Comparison of ENCODE assay signal across 23 cellular contexts in the genomic region with DNA sequence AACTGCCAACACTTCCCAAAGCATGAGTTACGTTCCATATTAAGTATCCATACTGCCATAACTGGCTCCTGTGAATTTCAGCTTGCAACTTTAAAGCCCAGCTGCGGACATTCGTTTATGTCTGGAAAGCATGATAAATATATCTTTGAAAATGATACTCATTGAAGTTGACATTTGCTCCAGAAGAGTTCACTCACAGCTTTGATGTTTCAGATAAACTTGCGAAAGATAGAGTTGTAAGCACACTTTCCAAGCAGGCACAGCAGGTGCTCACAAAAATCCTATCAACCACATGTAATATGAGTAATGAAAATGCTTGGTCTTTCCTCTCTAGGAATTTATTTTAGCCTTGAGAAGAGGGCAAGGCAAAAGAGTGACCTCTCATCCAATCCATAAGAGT. TPM values are rescaled to one million over a fixed set of nuclear protein-coding genes. Genes with fewer than 3 reads are reported as not detected.
DNase-seq lines count a peak whose midpoint lies in the region; ATAC-seq and TF ChIP-seq lines count a peak whose summit lies in the region.
"Had no signal": no experiment of that assay in that cellular context is flagged by ENCODE, and none has a peak within 500 bp of the region (broad histone marks: within the 10 kb centered on the region; RNA-seq: fewer than 3 reads in every experiment).

No MANE protein-coding gene starts in this region.

- ATAC-seq in GM23338 = no peak
- no peak for ATAC-seq in stimulated activated effector memory CD8-positive, alpha-beta T cell treated with anti-CD3 and anti-CD28 coated beads, Interleukin-12 subunit alpha, Interleukin-12 subunit beta, amount 100 ng/mL, for 72 hours
- ATAC-seq: A549; CD8-positive, alpha-beta T cell; Right ventricle myocardium inferior; SK-N-SH treated with all-trans-retinoic acid at 6 μM for 48 hours had no signal

- no peak overlapping the region for H2AFZ ChIP-seq in GM23338
- no peak overlapping the region for H2AFZ ChIP-seq in Loucy (ENCODE audit: low read length)
- H2AFZ ChIP-seq: PC-9 had no signal

- no peaks in the 10 kb centered on the region for H3K9me3 ChIP-seq in Loucy (ENCODE audit: insufficient read depth, low read depth, low read length)
- H3K9me3 ChIP-seq: A549; BLaER1 treated with 17β-estradiol and CSF1 and Interleukin-3, amounts not matched to agents 10 nM and 100 nM; Caco-2; SJCRH30 had no signal

- H3K79me2 ChIP-seq in GM23338 (replicated peaks; ENCODE audit: insufficient read depth) = peaks cover 94% of the 10 kb centered on the region
- peaks cover 92% of the 10 kb centered on the region for H3K79me2 ChIP-seq in Loucy (ENCODE audit: insufficient read depth, low read length)

- peak overlapping the region; percentile 11; the same call in 1 of the 2 replicates for H3K27ac ChIP-seq in GM23338 (ENCODE audit: low read depth)
- H3K27ac ChIP-seq: A549; BLaER1 treated with 17β-estradiol and CSF1 and Interleukin-3, amounts not matched to agents 10 nM and 100 nM; HL-60; PC-9; SJCRH30 had no signal

- H3K4me1 ChIP-seq in GM23338 (ENCODE audit: insufficient read depth) (peaks cover 42% of the 10 kb centered on the region), Loucy (ENCODE audit: insufficient read depth, low read length, poor library complexity, severe bottlenecking) (peaks cover 62% of the 10 kb centered on the region)
- H3K4me1 ChIP-seq: SJCRH30 had no signal

- H3F3A ChIP-seq in GM23338 (replicated peaks; ENCODE audit: low read depth) (no peaks in the 10 kb centered on the region), Loucy (ENCODE audit: low read depth) (no peaks in the 10 kb centered on the region)

- H3K4me3 ChIP-seq in GM23338 (peak overlapping the region; percentile 20; the same call in 1 of the 2 replicates), Loucy (ENCODE audit: low read length, poor library complexity, severe bottlenecking) (peak overlapping the region; percentile 17), fibroblast of villous mesenchyme (ENCODE audit: low read depth, low read length) (no peak overlapping the region)
- H3K4me3 ChIP-seq: A549; BLaER1 treated with 17β-estradiol and CSF1 and Interleukin-3, amounts not matched to agents 10 nM and 100 nM; PC-9; SJCRH30 had no signal

- DNase-seq in GM23338 (ENCODE audit: low spot score) (no peak), fibroblast of villous mesenchyme (ENCODE audit: low read depth) (peak; percentile 49), UCSD-AML1 (lab: John Stamatoyannopoulos, UW; ENCODE audit: unreplicated experiment) (no peak), type B pancreatic cell (ENCODE audit: extremely low spot score, unreplicated experiment) (no peak), endothelial cell (ENCODE audit: low spot score) (no peak)
- no peak for DNase-seq in stimulated activated effector memory CD8-positive, alpha-beta T cell treated with anti-CD3 and anti-CD28 coated beads, Interleukin-12 subunit alpha, Interleukin-12 subunit beta, amount 100 ng/mL, for 72 hours (ENCODE audit: low spot score in 2 of 2)
- DNase-seq: AML-193; Caco-2; CD8-positive, alpha-beta T cell; EL; GDM1; Kasumi-1; MM.1S; NCI-H2029 treated with DMSO at 0.1 percent for 48 hours; NCI-H526 treated with DMSO at 0.1 percent for 48 hours; PC-9; SJCRH30 had no signal

- H3K4me1 Mint-ChIP-seq in GM23338 (peaks cover 53% of the 10 kb centered on the region), type B pancreatic cell (ENCODE audit: unreplicated experiment) (peaks cover 36% of the 10 kb centered on the region), endothelial cell (ENCODE audit: unreplicated experiment) (peaks cover 16% of the 10 kb centered on the region)
- H3K4me1 Mint-ChIP-seq in stimulated activated effector memory CD8-positive, alpha-beta T cell treated with anti-CD3 and anti-CD28 coated beads, Interleukin-12 subunit alpha, Interleukin-12 subunit beta, amount 100 ng/mL, for 72 hours = peaks cover 50% of the 10 kb centered on the region

- H3K9me2 ChIP-seq in GM23338 (ENCODE audit: insufficient read depth) = no peaks in the 10 kb centered on the region
- H3K9me2 ChIP-seq in Loucy (replicated peaks; ENCODE audit: low read depth, low read length) = no peaks in the 10 kb centered on the region

- H3K36me3 ChIP-seq in GM23338 (ENCODE audit: insufficient read depth) = no peaks in the 10 kb centered on the region
- H3K36me3 ChIP-seq in Loucy (ENCODE audit: insufficient read depth, low read length) = no peaks in the 10 kb centered on the region; the same call in 1 of the 2 replicates

- H3K27me3 Mint-ChIP-seq in GM23338 (ENCODE audit: insufficient read depth, low read depth, poor library complexity) (peaks cover 2% of the 10 kb centered on the region), type B pancreatic cell (no peaks in the 10 kb centered on the region), endothelial cell (ENCODE audit: unreplicated experiment) (peaks cover 6% of the 10 kb centered on the region)

- no peaks in the 10 kb centered on the region for H3K9me3 Mint-ChIP-seq in GM23338
- H3K9me3 Mint-ChIP-seq in stimulated activated effector memory CD8-positive, alpha-beta T cell treated with anti-CD3 and anti-CD28 coated beads, Interleukin-12 subunit alpha, Interleukin-12 subunit beta, amount 100 ng/mL, for 72 hours = no peaks in the 10 kb centered on the region
- no peaks in the 10 kb centered on the region for H3K9me3 Mint-ChIP-seq in type B pancreatic cell
- no peaks in the 10 kb centered on the region for H3K9me3 Mint-ChIP-seq in endothelial cell (ENCODE audit: unreplicated experiment)
- H3K9me3 Mint-ChIP-seq: CD8-positive, alpha-beta T cell had no signal

- H3K36me3 Mint-ChIP-seq in GM23338 (ENCODE audit: low read depth) = 0 out of 3 replicates have a peak, but pooled peaks cover 6% of the 10 kb centered on the region
- H3K36me3 Mint-ChIP-seq in stimulated activated effector memory CD8-positive, alpha-beta T cell treated with anti-CD3 and anti-CD28 coated beads, Interleukin-12 subunit alpha, Interleukin-12 subunit beta, amount 100 ng/mL, for 72 hours = peaks cover 18% of the 10 kb centered on the region
- peaks cover 32% of the 10 kb centered on the region for H3K36me3 Mint-ChIP-seq in type B pancreatic cell
- no peaks in the 10 kb centered on the region for H3K36me3 Mint-ChIP-seq in endothelial cell (ENCODE audit: low read depth, unreplicated experiment)

- H3K4me3 Mint-ChIP-seq in GM23338 (no peak overlapping the region), type B pancreatic cell (no peak overlapping the region), endothelial cell (ENCODE audit: unreplicated experiment) (no peak overlapping the region)
- H3K4me3 Mint-ChIP-seq in stimulated activated effector memory CD8-positive, alpha-beta T cell treated with anti-CD3 and anti-CD28 coated beads, Interleukin-12 subunit alpha, Interleukin-12 subunit beta, amount 100 ng/mL, for 72 hours = no peak overlapping the region
- H3K4me3 Mint-ChIP-seq: CD8-positive, alpha-beta T cell had no signal

- H3K9ac ChIP-seq in Loucy (ENCODE audit: low read depth, low read length, poor library complexity, severe bottlenecking) = no peak overlapping the region
- H3K9ac ChIP-seq: BLaER1 treated with 17β-estradiol and CSF1 and Interleukin-3, amounts not matched to agents 10 nM and 100 nM had no signal

- H3K27me3 ChIP-seq in GM23338 (ENCODE audit: insufficient read depth) = no peaks in the 10 kb centered on the region
- H3K27me3 ChIP-seq in Loucy (ENCODE audit: insufficient read depth, low read length, poor library complexity, severe bottlenecking) = no peaks in the 10 kb centered on the region
- H3K27me3 ChIP-seq: BLaER1 treated with 17β-estradiol and CSF1 and Interleukin-3, amounts not matched to agents 10 nM and 100 nM; SJCRH30 had no signal

- H4K20me1 ChIP-seq in GM23338 (replicated peaks; ENCODE audit: insufficient read depth) (peaks cover 12% of the 10 kb centered on the region), Loucy (ENCODE audit: insufficient read depth, low read length, poor library complexity, severe bottlenecking) (peaks cover 82% of the 10 kb centered on the region)

- peak overlapping the region; percentile 86; the same call in 1 of the 2 replicates for H3K4me2 ChIP-seq in GM23338
- peak overlapping the region; percentile 96 for H3K4me2 ChIP-seq in Loucy (ENCODE audit: low read depth, low read length, poor library complexity, severe bottlenecking)
- H3K4me2 ChIP-seq: A549; BLaER1 treated with 17β-estradiol and CSF1 and Interleukin-3, amounts not matched to agents 10 nM and 100 nM; PC-9 had no signal

- peak overlapping the region; percentile 26; the same call in 1 of the 2 replicates for H3K27ac Mint-ChIP-seq in GM23338
- peak overlapping the region; percentile 30 for H3K27ac Mint-ChIP-seq in stimulated activated effector memory CD8-positive, alpha-beta T cell treated with anti-CD3 and anti-CD28 coated beads, Interleukin-12 subunit alpha, Interleukin-12 subunit beta, amount 100 ng/mL, for 72 hours
- no peak overlapping the region for H3K27ac Mint-ChIP-seq in type B pancreatic cell
- H3K27ac Mint-ChIP-seq in endothelial cell (ENCODE audit: unreplicated experiment) = no peak overlapping the region
- H3K27ac Mint-ChIP-seq: CD8-positive, alpha-beta T cell had no signal

- no peak for TF ChIP-seq CTCF in GM23338 (conservative IDR thresholded peaks at IDR 0.05; ENCODE audit: low read depth in 2 of 2)
- TF ChIP-seq CTCF in Loucy (conservative IDR thresholded peaks at IDR 0.05; ENCODE audit: low read length) = no peak
- TF ChIP-seq CTCF in fibroblast of villous mesenchyme (IDR thresholded peaks at IDR 0.05; ENCODE audit: insufficient read depth, low read depth, low read length) = no peak
- no peak for TF ChIP-seq CTCF in type B pancreatic cell (conservative IDR thresholded peaks at IDR 0.05)
- TF ChIP-seq CTCF in endothelial cell (IDR thresholded peaks at IDR 0.05; ENCODE audit: unreplicated experiment) = no peak

TF ChIP-seq in GM23338, 12 proteins besides CTCF, POLR2A, EP300 and RAD21 (continues in another document):
- no peak for TF ChIP-seq ETS1 (IDR thresholded peaks at IDR 0.05)
- no peak for TF ChIP-seq STAT1 (IDR thresholded peaks at IDR 0.05; ENCODE audit: unreplicated experiment)
- TF ChIP-seq JUNB (IDR thresholded peaks at IDR 0.05; ENCODE audit: unreplicated experiment) = no peak
- TF ChIP-seq ZNF331 (CRISPR knock-in tag; IDR thresholded peaks at IDR 0.05; ENCODE audit: low read depth) = no peak
- TF ChIP-seq ZNF114 (CRISPR knock-in tag; IDR thresholded peaks at IDR 0.05) = no peak

RNA-seq across cellular contexts. Expression of gene CHCHD3, which starts 4.5 kb away (rescaled TPM):
- 127 and 131 TPM in 2 replicates for total RNA-seq in GM23338 (2014; rRNA removed; shearing (Covaris generic))
- polyA plus RNA-seq in GM23338 (2016; fragmentation: Nextera tagmentation; extraction: Ambion mirVana) = 84.5 and 107 TPM in 2 replicates
- total RNA-seq in fibroblast of villous mesenchyme (85.0 and 104 TPM in 2 replicates), type B pancreatic cell (ENCODE audit: low replicate concordance) (59.2 and 71.0 TPM in 2 replicates), endothelial cell (ENCODE audit: unreplicated experiment) (55.6 TPM)

Comparison
In these comparisons a context has a peak if more than half of its experiments do, and no peak if none do; other contexts are left out.
1. H3K27ac Mint-ChIP-seq: peak in GM23338 (single experiment) and stimulated activated effector memory CD8-positive, alpha-beta T cell treated with anti-CD3 and anti-CD28 coated beads, Interleukin-12 subunit alpha, Interleukin-12 subunit beta, amount 100 ng/mL, for 72 hours (single experiment); none in type B pancreatic cell (single experiment) and endothelial cell (single experiment).